ENCODE assay signal across 8 cellular contexts in the genomic region with DNA sequence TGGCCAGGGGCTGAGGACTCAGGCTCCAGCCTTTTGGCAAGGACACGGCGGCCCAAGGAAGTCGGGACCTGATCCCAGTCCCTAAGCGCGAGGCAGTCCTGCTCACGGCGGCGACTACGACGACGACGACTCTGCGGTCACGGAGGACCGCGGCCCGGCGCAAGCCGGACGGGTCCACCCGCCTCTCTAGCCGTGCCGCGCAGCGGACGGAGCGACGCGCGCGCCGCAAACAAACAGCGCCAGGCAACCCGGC. TPM values are rescaled to one million over a fixed set of nuclear protein-coding genes. Genes with fewer than 3 reads are reported as not detected.
DNase-seq lines count a peak whose midpoint lies in the region; TF ChIP-seq lines count a peak whose summit lies in the region.

No MANE protein-coding gene starts in this region.

- CTCF ChIA-PET in Calu3 (lab: Charles Lee) (no interaction called here), OCI-LY7 (lab: Charles Lee; ENCODE audit: unreplicated experiment) (no interaction called here)

- no peak overlapping the region for H3K4me2 ChIP-seq in OCI-LY7 (ENCODE audit: low read length)

- no peak for TF ChIP-seq EP300 in ovary (IDR thresholded peaks at IDR 0.05)

- peak overlapping the region; percentile 6; the same call in 1 of the 2 replicates for H3K27ac ChIP-seq in SJCRH30
- H3K27ac ChIP-seq in esophagus (ENCODE audit: low read depth in 2 of 2, low read length in 1 of 2), result peak overlapping the region; percentile 90 to 91
- peak overlapping the region; percentile 70 to 79 for H3K27ac ChIP-seq in ovary
- H3K27ac ChIP-seq in OCI-LY7 (ENCODE audit: low read depth, low read length, poor library complexity, severe bottlenecking), result no peak overlapping the region

- H3K4me3 Mint-ChIP-seq in Calu3 (ENCODE audit: low read depth, unreplicated experiment), result peak overlapping the region; percentile 68

- no peak for TF ChIP-seq POLR2A in ovary (IDR thresholded peaks at IDR 0.05)

- peaks cover 55% of the 10 kb centered on the region for H3K27me3 Mint-ChIP-seq in Calu3 (ENCODE audit: unreplicated experiment)

- 2 to 6% methylated on average over 13 to 34 of the region's 34 CpGs for WGBS in esophagus, 2 donors
- WGBS in ovary, 3 donors, result 0 to 1% (median 1%) methylated on average over 34 of the region's 34 CpGs

- TF ChIP-seq CTCF in Calu3 (IDR thresholded peaks at IDR 0.05; ENCODE audit: unreplicated experiment) (no peak), ovary (IDR thresholded peaks at IDR 0.05) (no peak), OCI-LY7 (conservative IDR thresholded peaks at IDR 0.05; ENCODE audit: low read length) (no peak)

- H3K9me3 ChIP-seq in SJCRH30 (replicated peaks), result no peaks in the 10 kb centered on the region
- no peaks in the 10 kb centered on the region for H3K9me3 ChIP-seq in esophagus (ENCODE audit: control insufficient read depth in 2 of 2, insufficient read depth in 1 of 2, low read depth in 1 of 2, low read length in 1 of 2)
- no peaks in the 10 kb centered on the region for H3K9me3 ChIP-seq in ovary
- H3K9me3 ChIP-seq in OCI-LY7 (ENCODE audit: low read length), result no peaks in the 10 kb centered on the region

- H3K36me3 Mint-ChIP-seq in Calu3 (ENCODE audit: insufficient read depth, unreplicated experiment), result peaks cover 23% of the 10 kb centered on the region

- no peak overlapping the region for H3K27ac Mint-ChIP-seq in Calu3 (ENCODE audit: unreplicated experiment)

- no peak for DNase-seq in Calu3
- peak in 1 of 2 experiments; percentile 48 for DNase-seq in SJCRH30
- DNase-seq in ovary, result peak in 1 of 5 donors; percentile 46
- no peak for DNase-seq in NCI-H1436 (lab: John Stamatoyannopoulos, UW)
- DNase-seq in stimulated activated CD8-positive, alpha-beta memory T cell treated with anti-CD3 and anti-CD28 coated beads, Interleukin-4, amount 100 ng/mL, for 48 hours, result no peak
- DNase-seq in OCI-LY7 (ENCODE audit: low spot score), result no peak
- DNase-seq in GM19238 (ENCODE audit: insufficient read length, low spot score), result no peak

- peaks cover 23% of the 10 kb centered on the region for H3K4me1 ChIP-seq in SJCRH30
- H3K4me1 ChIP-seq in esophagus (ENCODE audit: control insufficient read depth in 2 of 2, insufficient read depth in 2 of 2, low read length in 1 of 2), result peaks cover 11 to 29% of the 10 kb centered on the region in 2 donors
- peaks cover 10% of the 10 kb centered on the region for H3K4me1 ChIP-seq in ovary (ENCODE audit: insufficient read depth)
- no peaks in the 10 kb centered on the region for H3K4me1 ChIP-seq in OCI-LY7 (ENCODE audit: insufficient read depth, low read length, poor library complexity, severe bottlenecking)

- no peaks in the 10 kb centered on the region for H3K36me3 ChIP-seq in SJCRH30
- no peaks in the 10 kb centered on the region for H3K36me3 ChIP-seq in esophagus (ENCODE audit: control insufficient read depth in 2 of 2, insufficient read depth in 2 of 2, low read length in 1 of 2)
- H3K36me3 ChIP-seq in ovary, result no peaks in the 10 kb centered on the region
- H3K36me3 ChIP-seq in OCI-LY7 (ENCODE audit: insufficient read depth, low read length), result no peaks in the 10 kb centered on the region

- H3K79me2 ChIP-seq in OCI-LY7 (ENCODE audit: insufficient read depth, low read depth, low read length), result no peaks in the 10 kb centered on the region

- H4K20me1 ChIP-seq in OCI-LY7 (ENCODE audit: insufficient read depth, low read length), result no peaks in the 10 kb centered on the region

- no peaks in the 10 kb centered on the region for H3K9me2 ChIP-seq in OCI-LY7 (ENCODE audit: insufficient read depth, low read length)

- no peak overlapping the region for H2AFZ ChIP-seq in OCI-LY7 (ENCODE audit: low read length)

- intact Hi-C loops in Calu3 (cut with micrococcal nuclease; ENCODE audit: unreplicated experiment) (loop anchor here (2.0 kb wide), 1 partner anchor 161 kb away; no protein-coding TSS in a partner anchor), ovary (cut with DNase I) (loop anchor here (2.0 to 10.0 kb wide), 5 partner anchors 183 to 465 kb away; partner anchors contain the start of genes JMJD4 (in 2 of the 4) and SNAP47 (in 2 of the 4)), OCI-LY7 (cut with micrococcal nuclease; ENCODE audit: unreplicated experiment) (no loop called here)

- peak overlapping the region; percentile 78 for H3K4me3 ChIP-seq in SJCRH30
- H3K4me3 ChIP-seq in esophagus (ENCODE audit: low read depth in 1 of 2, low read length in 2 of 2), result peak overlapping the region; percentile 46 to 65
- H3K4me3 ChIP-seq in ovary, result peak overlapping the region; percentile 67
- no peak overlapping the region for H3K4me3 ChIP-seq in OCI-LY7 (ENCODE audit: low read depth, low read length, poor library complexity, severe bottlenecking)

- BruUV-seq in Calu3 (replicated peaks; lab: Mats Ljungman, UMichigan), result no TSS peak
- no TSS peak for BruUV-seq in OCI-LY7 (replicated peaks; lab: Mats Ljungman, UMichigan)

- H3K27me3 ChIP-seq in SJCRH30 (no peaks in the 10 kb centered on the region), esophagus (ENCODE audit: control insufficient read depth in 1 of 2, insufficient read depth in 2 of 2, low read length in 2 of 2) (no peaks in the 10 kb centered on the region), ovary (no peaks in the 10 kb centered on the region)

- H3K4me1 Mint-ChIP-seq in Calu3 (ENCODE audit: low read depth, unreplicated experiment), result peaks cover 13% of the 10 kb centered on the region

- H3K9me3 Mint-ChIP-seq in Calu3 (ENCODE audit: low read depth, unreplicated experiment), result no peaks in the 10 kb centered on the region

- POLR2A ChIA-PET in OCI-LY7 (lab: Charles Lee), result interaction anchor here (0.7 kb wide), 1 partner anchor 73 kb away, joined by 5 read pairs; no protein-coding TSS in a partner anchor

RNA-seq across cellular contexts. Expression of gene WNT9A, which starts 0.4 kb away (rescaled TPM):
- 0.24 and 0.37 TPM in 2 replicates for total RNA-seq in Calu3 (2022)
- 0.79 and 1.1 TPM in 2 replicates for total RNA-seq in SJCRH30 (2014; rRNA removed; shearing (Covaris generic))
- 1 to 10 TPM; 2.3 to 3.6 TPM for polyA plus RNA-seq in esophagus
- total RNA-seq in ovary, result 10 to 100 TPM in 3 of 7 donors, 1 to 10 TPM in 4; 3.9 to 15.9 (median 9.8) TPM
- 10 to 100 TPM in 1 of 2 donors, 1 to 10 TPM in 1; 1.1 to 10.8 TPM for polyA plus RNA-seq in ovary
- total RNA-seq in OCI-LY7 (2014; rRNA removed; shearing (Covaris generic)), result not detected in 2 replicates
- not detected in 2 replicates for total RNA-seq in OCI-LY7 (2022)

RNA-seq across cellular contexts. Expression of gene WNT3A, which starts 59.4 kb away (rescaled TPM):
- total RNA-seq in Calu3 (2022), result not detected in 2 replicates
- not detected in 2 replicates for total RNA-seq in SJCRH30 (2014; rRNA removed; shearing (Covaris generic))
- 1 to 10 TPM in 1 of 2 donors, under 1 TPM in 1; 0.69 to 1.3 TPM for polyA plus RNA-seq in esophagus
- total RNA-seq in ovary, result not detected
- polyA plus RNA-seq in ovary, result not detected
- not detected in 2 replicates for total RNA-seq in OCI-LY7 (2014; rRNA removed; shearing (Covaris generic))
- not detected in 2 replicates for total RNA-seq in OCI-LY7 (2022)
